ENCODE assay signal across 18 cellular contexts in the genomic region with DNA sequence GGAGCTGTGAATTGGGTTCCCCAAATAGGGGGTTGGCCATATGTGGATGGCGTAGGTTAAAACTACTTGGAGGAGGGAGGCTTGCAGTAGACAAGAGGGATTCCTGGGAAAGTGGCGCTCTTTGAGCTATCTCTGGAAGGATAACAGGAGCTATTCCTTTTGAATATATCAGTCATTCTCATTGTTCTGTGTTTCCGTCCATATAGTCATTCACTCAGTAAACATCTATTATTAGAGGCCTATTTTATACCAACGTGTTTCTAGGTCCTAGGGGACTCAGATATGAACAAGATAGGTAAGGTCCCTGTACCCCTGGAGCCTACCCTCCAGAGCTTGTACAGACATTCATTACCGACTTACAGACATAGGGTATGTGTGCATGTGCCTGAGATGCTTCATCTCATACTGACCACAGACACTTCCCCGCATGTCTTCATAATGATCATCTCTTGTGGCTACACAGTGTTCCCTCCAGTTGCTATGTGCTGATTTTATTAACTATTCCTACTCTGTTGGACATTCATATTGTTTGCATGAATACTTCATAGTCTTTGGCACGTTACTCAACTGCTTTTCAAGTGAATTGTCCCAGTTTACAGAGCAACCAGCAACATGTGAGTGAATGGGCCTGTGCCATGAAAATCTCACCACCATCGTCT. TPM values are rescaled to one million over a fixed set of nuclear protein-coding genes. Genes with fewer than 3 reads are reported as not detected.
DNase-seq lines count a peak whose midpoint lies in the region; ATAC-seq and TF ChIP-seq lines count a peak whose summit lies in the region.
"Had no signal": no experiment of that assay in that cellular context is flagged by ENCODE, and none has a peak within 500 bp of the region (broad histone marks: within the 10 kb centered on the region; RNA-seq: fewer than 3 reads in every experiment).

No MANE protein-coding gene starts in this region.

- CTCF ChIA-PET in IMR-90 (lab: Yijun Ruan, JAX), result interaction anchor here (0.6 to 1.7 kb wide), 4 partner anchors 11 to 152 kb away, joined by 3 to 4 read pairs (median 4); no protein-coding TSS in a partner anchor

- H2BK15ac ChIP-seq in IMR-90 (ENCODE audit: low read depth, low read length), result peak overlapping the region; percentile 79; the same call in 2 of the 3 replicates

- H3K4me1 ChIP-seq in IMR-90 (ENCODE audit: control insufficient read depth, insufficient read depth, low read length) (peaks cover 18% of the 10 kb centered on the region), skeletal muscle satellite cell (ENCODE audit: control insufficient read depth, insufficient read depth, low read length) (peaks cover 40% of the 10 kb centered on the region)
- H3K4me1 ChIP-seq: parathyroid adenoma had no signal

- in situ Hi-C loops in IMR-90 (cut with MboI; ENCODE audit: low sequenced_read_pairs), result no loop called here

- H3K4me3 ChIP-seq in IMR-90 (ENCODE audit: insufficient read depth, low read depth, low read length) (no peak overlapping the region), choroid plexus epithelial cell (ENCODE audit: low read depth, low read length) (no peak overlapping the region), skeletal muscle satellite cell (ENCODE audit: low read length) (no peak overlapping the region)
- H3K4me3 ChIP-seq: lung had no signal

- H4K8ac ChIP-seq in IMR-90 (ENCODE audit: low read depth in 2 of 2, low read length in 2 of 2), result peak overlapping the region; percentile 63 to 86; a peak in 2 of 4 replicates

- POLR2A ChIA-PET in IMR-90 (lab: Charles Lee; ENCODE audit: unreplicated experiment), result no interaction called here

- H3K4ac ChIP-seq in IMR-90 (ENCODE audit: low read depth, low read length), result peak overlapping the region; percentile 65

- no peak overlapping the region; the same call in 1 of the 2 replicates for H3K9ac ChIP-seq in IMR-90 (ENCODE audit: low read depth, low read length)
- H3K9ac ChIP-seq in skeletal muscle satellite cell (ENCODE audit: low read depth, low read length), result peak overlapping the region; percentile 67
- H3K9ac ChIP-seq: parathyroid adenoma had no signal

- H3K14ac ChIP-seq in IMR-90 (replicated peaks; ENCODE audit: low read depth, low read length), result peak overlapping the region; percentile 77; the same call in 1 of the 2 replicates

- H4K91ac ChIP-seq in IMR-90 (ENCODE audit: insufficient read depth, low read depth, low read length), result peak overlapping the region; percentile 51

- H2BK5ac ChIP-seq in IMR-90 (ENCODE audit: low read depth, low read length, poor library complexity, severe bottlenecking), result peak overlapping the region; percentile 87

- H4K20me1 ChIP-seq in IMR-90 (ENCODE audit: insufficient read depth, low read length), result peaks cover 11% of the 10 kb centered on the region; the same call in 1 of the 2 replicates

- H3K27me3 ChIP-seq in IMR-90 (ENCODE audit: control insufficient read depth, insufficient read depth, low read length), result no peaks in the 10 kb centered on the region
- no peaks in the 10 kb centered on the region for H3K27me3 ChIP-seq in skeletal muscle satellite cell (ENCODE audit: control insufficient read depth, insufficient read depth, low read length)

- H4K5ac ChIP-seq in IMR-90 (ENCODE audit: low read depth, low read length), result peak overlapping the region; percentile 82

- 0 out of 2 replicates have a peak overlapping the region, but pooled peaks have one; percentile 10 for H3K56ac ChIP-seq in IMR-90 (ENCODE audit: extremely low read depth, insufficient read depth, low read length)

- no peak for ATAC-seq in IMR-90 (ENCODE audit: low read depth)
- ATAC-seq in left lobe of liver, result peak; percentile 44
- no peak for ATAC-seq in GM19324 (IDR thresholded peaks at IDR 0.05; ENCODE audit: low FRiP score, unreplicated experiment)
- no peak for ATAC-seq in T-helper 17 cell
- ATAC-seq in HG03565 (IDR thresholded peaks at IDR 0.05; ENCODE audit: unreplicated experiment), result no peak
- ATAC-seq: Panc1 had no signal

- H3K27ac ChIP-seq in IMR-90 (ENCODE audit: insufficient read depth, low read length), result peak overlapping the region; percentile 46; the same call in 1 of the 2 replicates

- H3K9me1 ChIP-seq in IMR-90 (ENCODE audit: insufficient read depth, low read length), result peaks cover 22% of the 10 kb centered on the region

- H3K36me3 Mint-ChIP-seq in T-helper 17 cell (ENCODE audit: low read depth), result peaks cover 2% of the 10 kb centered on the region
- H3K36me3 Mint-ChIP-seq: activated naive CD4-positive, alpha-beta T cell treated with anti-CD3 and anti-CD28 coated beads, Interleukin-2, amount 50 U/mL, for 24 hours had no signal

- no peak overlapping the region for H2AK9ac ChIP-seq in IMR-90 (replicated peaks; ENCODE audit: low read depth, low read length, poor library complexity)

- no CpG with 5 or more reads among the region's 8 CpGs for WGBS in IMR-90 (ENCODE audit: extremely low coverage in 2 of 2, insufficient read length in 1 of 2), 2 experiments

- no peak overlapping the region for H3K27ac Mint-ChIP-seq in T-helper 17 cell
- H3K27ac Mint-ChIP-seq: activated naive CD4-positive, alpha-beta T cell treated with anti-CD3 and anti-CD28 coated beads, Interleukin-2, amount 50 U/mL, for 24 hours had no signal

- H3K27me3 Mint-ChIP-seq in T-helper 17 cell, result peaks cover 18% of the 10 kb centered on the region

- DNase-seq in IMR-90 (no peak), choroid plexus epithelial cell (ENCODE audit: low read depth) (peak; percentile 73), left lobe of liver (ENCODE audit: low spot score) (no peak), T-helper 17 cell (no peak)
- DNase-seq in activated CD4-positive, alpha-beta T cell treated with anti-CD3 and anti-CD28 coated beads for 1 hour, result no peak
- DNase-seq: C1 segment of cervical spinal cord; GDM1; NCI-H1417; stimulated activated CD4-positive, alpha-beta T cell treated with anti-CD3 and anti-CD28 coated beads, Interleukin-4, amount 100 ng/mL, for 1 hour; stimulated activated naive CD4-positive, alpha-beta T cell treated with Interleukin-2 at 50 U/mL for 16 hours; T1000 had no signal

- H3K36me3 ChIP-seq in IMR-90 (ENCODE audit: control insufficient read depth, insufficient read depth, low read length) (no peaks in the 10 kb centered on the region), skeletal muscle satellite cell (ENCODE audit: insufficient read depth, low read length) (no peaks in the 10 kb centered on the region)

- peak overlapping the region; percentile 81 for H3K18ac ChIP-seq in IMR-90 (ENCODE audit: low read depth, low read length)

- H3K4me3 Mint-ChIP-seq in T-helper 17 cell, result no peak overlapping the region
- H3K4me3 Mint-ChIP-seq: activated naive CD4-positive, alpha-beta T cell treated with anti-CD3 and anti-CD28 coated beads, Interleukin-2, amount 50 U/mL, for 24 hours had no signal

- no peak for TF ChIP-seq CTCF in IMR-90 (conservative IDR thresholded peaks at IDR 0.05; ENCODE audit: low read depth, low read length)
- TF ChIP-seq CTCF in choroid plexus epithelial cell (conservative IDR thresholded peaks at IDR 0.05; ENCODE audit: low read depth, low read length), result no peak

- H2AFZ ChIP-seq in IMR-90 (replicated peaks; ENCODE audit: low read length, poor library complexity), result no peak overlapping the region
- H2AFZ ChIP-seq: parathyroid adenoma had no signal

- peak overlapping the region; percentile 70; the same call in 1 of the 2 replicates for H2BK20ac ChIP-seq in IMR-90 (ENCODE audit: low read depth, low read length)

- H3K79me1 ChIP-seq in IMR-90 (ENCODE audit: low read depth in 1 of 2, low read length in 2 of 2), result peaks cover 36 to 59% of the 10 kb centered on the region in 2 experiments

- H2AK5ac ChIP-seq in IMR-90 (ENCODE audit: low read depth, low read length), result peak overlapping the region; percentile 30

- peak overlapping the region; percentile 28; the same call in 1 of the 2 replicates for H3K23ac ChIP-seq in IMR-90 (ENCODE audit: low read depth, low read length)

- H2BK120ac ChIP-seq in IMR-90 (ENCODE audit: low read depth, low read length), result peak overlapping the region; percentile 61

- TF ChIP-seq POLR2A in IMR-90 (IDR thresholded peaks at IDR 0.05; ENCODE audit: low read depth, low read length), result no peak

- no peaks in the 10 kb centered on the region for H3K4me1 Mint-ChIP-seq in T-helper 17 cell
- H3K4me1 Mint-ChIP-seq: activated naive CD4-positive, alpha-beta T cell treated with anti-CD3 and anti-CD28 coated beads, Interleukin-2, amount 50 U/mL, for 24 hours had no signal

- no peak for TF ChIP-seq RAD21 in IMR-90 (IDR thresholded peaks at IDR 0.05; ENCODE audit: low read length)

- intact Hi-C loops in IMR-90 (cut with micrococcal nuclease), result no loop called here

- dilution Hi-C loops in IMR-90 (cut with HindIII; ENCODE audit: low sequenced_read_pairs, unreplicated experiment), result no loop called here

- H3K4me2 ChIP-seq in IMR-90 (ENCODE audit: low read depth, low read length) (peak overlapping the region; percentile 60), skeletal muscle satellite cell (ENCODE audit: low read length) (peak overlapping the region; percentile 7)

- H3K9me3 ChIP-seq in IMR-90 (ENCODE audit: control insufficient read depth, insufficient read depth, low read length) (no peaks in the 10 kb centered on the region), skeletal muscle satellite cell (replicated peaks; ENCODE audit: low read length) (no peaks in the 10 kb centered on the region), T-helper 17 cell (ENCODE audit: control insufficient read depth, low read length, poor library complexity, severe bottlenecking) (no peaks in the 10 kb centered on the region)

- BruUV-seq in IMR-90 (replicated peaks; lab: Mats Ljungman, UMichigan), result no TSS peak

TF ChIP-seq in IMR-90, 13 proteins besides CTCF, POLR2A, EP300 and RAD21:
- TF ChIP-seq RCOR1 (IDR thresholded peaks at IDR 0.05; ENCODE audit: insufficient replicate concordance, low read length) (no peak), FOS (IDR thresholded peaks at IDR 0.05; ENCODE audit: low read depth, low read length) (no peak), CHD1 (IDR thresholded peaks at IDR 0.05; ENCODE audit: low read depth, low read length) (no peak)

RNA-seq across cellular contexts. Expression of a gene that starts 55.8 kb away (rescaled TPM):
- total RNA-seq in IMR-90 (2012; rRNA removed) (2.3 and 2.5 TPM in 2 replicates), left lobe of liver (0.48 TPM), T-helper 17 cell (10 to 100 TPM; 21.6 to 30.1 TPM)
- polyA plus RNA-seq in IMR-90 (2012; rRNA removed), result 4.5 and 4.7 TPM in 2 replicates
- polyA plus RNA-seq in IMR-90 (2012; cell fraction: cytosol; rRNA removed), result 1.3 and 3.7 TPM in 2 replicates
- polyA plus RNA-seq in IMR-90 (2012; cell fraction: nucleus; rRNA removed; ENCODE audit: low replicate concordance), result 15.6 and 35.8 TPM in 2 replicates
- 4.3 and 7.6 TPM in 2 replicates for total RNA-seq in skeletal muscle satellite cell (2012; rRNA removed)
